8 cellular contexts compared by ENCODE assay signal in the genomic region with DNA sequence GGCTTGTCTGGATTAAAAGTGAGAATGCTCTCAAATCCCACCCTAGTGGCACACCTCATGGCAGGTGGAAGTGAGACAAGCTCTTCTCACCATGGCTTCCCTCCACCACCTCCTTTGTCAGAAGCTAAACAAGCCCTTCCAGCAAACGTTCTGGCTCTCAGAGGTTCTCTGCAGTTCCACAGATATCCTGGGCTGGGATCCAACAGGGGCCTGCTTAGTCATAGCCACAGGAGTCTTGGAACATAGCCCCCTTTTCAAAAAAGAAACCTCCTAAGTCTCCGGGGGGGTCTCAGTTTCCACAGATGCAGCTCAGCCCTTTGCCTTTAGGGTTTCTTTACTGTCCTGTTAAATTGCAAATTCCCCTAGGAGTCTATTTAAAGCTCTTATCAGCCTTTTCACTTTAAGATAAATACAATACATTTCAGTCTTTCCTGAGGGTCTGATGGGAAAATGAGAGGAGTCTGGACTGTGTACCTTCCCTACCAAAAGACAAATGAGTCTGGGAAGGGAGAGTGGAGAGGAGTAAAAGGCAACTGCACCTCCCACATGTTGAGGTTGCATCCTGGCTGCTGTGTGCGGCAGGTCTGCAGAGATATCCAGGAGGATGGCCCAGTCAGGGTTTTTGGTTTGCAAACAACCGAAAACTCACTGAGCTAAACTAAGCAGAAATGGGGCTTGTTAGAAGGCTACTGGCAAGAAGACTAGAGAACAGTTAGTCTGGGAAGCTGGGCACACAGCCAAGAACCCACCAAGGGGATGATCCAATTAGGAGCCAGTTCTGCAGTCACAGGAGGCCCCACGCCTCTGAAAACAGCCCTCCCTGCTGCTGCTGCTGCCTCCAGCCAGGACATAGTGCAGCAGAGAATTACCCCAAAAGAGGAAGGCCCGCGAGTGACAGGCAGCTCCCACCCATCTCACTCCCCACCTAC. TPM values are rescaled to one million over a fixed set of nuclear protein-coding genes. Genes with fewer than 3 reads are reported as not detected.
DNase-seq lines count a peak whose midpoint lies in the region; TF ChIP-seq lines count a peak whose summit lies in the region.

No MANE protein-coding gene starts in this region.

- H3K4me1 ChIP-seq in BLaER1 treated with 17β-estradiol and CSF1 and Interleukin-3, amounts not matched to agents 10 nM and 100 nM, result peaks cover 0 to 14% (median 9%) of the 10 kb centered on the region in 10 experiments; a peak in 9 of 20 replicates

- no peak overlapping the region for H3K4me3 ChIP-seq in BLaER1 treated with 17β-estradiol and CSF1 and Interleukin-3, amounts not matched to agents 10 nM and 100 nM

- H4K20me1 ChIP-seq in BLaER1 treated with 17β-estradiol and CSF1 and Interleukin-3, amounts not matched to agents 10 nM and 100 nM, result no peaks in the 10 kb centered on the region

- peaks cover 11% of the 10 kb centered on the region for H3K4me1 Mint-ChIP-seq in neural crest cell

- in situ Hi-C loops in ACHN (cut with HindIII; ENCODE audit: low pct_ligation_motif_present, low pct_unique_long_range_greater_than_20kb, low sequenced_read_pairs), result no loop called here

- no peak overlapping the region for H3K4me3 Mint-ChIP-seq in neural crest cell

- peak overlapping the region; percentile 68 for H3K27ac Mint-ChIP-seq in neural crest cell (ENCODE audit: unreplicated experiment)

- no peak for TF ChIP-seq CTCF in neural crest cell (conservative IDR thresholded peaks at IDR 0.05)

- H3K4me2 ChIP-seq in BLaER1 treated with 17β-estradiol and CSF1 and Interleukin-3, amounts not matched to agents 10 nM and 100 nM, result peak overlapping the region in 6 of 11 experiments; percentile 14 to 44 (median 26); a peak in 10 of 22 replicates

- H3K9ac ChIP-seq in BLaER1 treated with 17β-estradiol and CSF1 and Interleukin-3, amounts not matched to agents 10 nM and 100 nM, result no peak overlapping the region; a peak in 2 of 22 replicates

- H3K36me3 Mint-ChIP-seq in neural crest cell (ENCODE audit: low read depth), result no peaks in the 10 kb centered on the region

- no peaks in the 10 kb centered on the region for H3K27me3 Mint-ChIP-seq in neural crest cell (ENCODE audit: low read depth)

- H3K9me3 ChIP-seq in BLaER1 treated with 17β-estradiol and CSF1 and Interleukin-3, amounts not matched to agents 10 nM and 100 nM (replicated peaks in 1 of 11), result peaks cover 2 to 17% (median 10%) of the 10 kb centered on the region in 11 experiments; a peak in 13 of 22 replicates

- H3K9me3 Mint-ChIP-seq in neural crest cell, result peaks cover 8% of the 10 kb centered on the region

- H3K27ac ChIP-seq in BLaER1 treated with 17β-estradiol and CSF1 and Interleukin-3, amounts not matched to agents 10 nM and 100 nM, result no peak overlapping the region
- H3K27ac ChIP-seq in cingulate gyrus (ENCODE audit: low read depth, low read length), result peak overlapping the region; percentile 85

- DNase-seq in NCI-H2227 (lab: John Stamatoyannopoulos, UW; ENCODE audit: unreplicated experiment) (peak; percentile 74), neural crest cell (ENCODE audit: low read depth, low spot score) (no peak), NOMO-1 treated with dmso at 0.1 percent for 144 hours (lab: John Stamatoyannopoulos, UW; ENCODE audit: unreplicated experiment) (no peak), ACHN (no peak), DMS53 (lab: John Stamatoyannopoulos, UW) (no peak)
- DNase-seq in activated naive CD4-positive, alpha-beta T cell treated with anti-CD3 and anti-CD28 coated beads, Interleukin-2, amount 50 U/mL, for 16 hours, result no peak

- no peaks in the 10 kb centered on the region for H3K27me3 ChIP-seq in BLaER1 treated with 17β-estradiol and CSF1 and Interleukin-3, amounts not matched to agents 10 nM and 100 nM

- H3K36me3 ChIP-seq in BLaER1 treated with 17β-estradiol and CSF1 and Interleukin-3, amounts not matched to agents 10 nM and 100 nM, result no peaks in the 10 kb centered on the region

RNA-seq across cellular contexts. Expression of a gene that starts 41.4 kb away (rescaled TPM):
- total RNA-seq in neural crest cell, result 10.3 and 14.0 TPM in 2 replicates
